In genomic region chr22:42963231-42963595, GRCh38 we compare ENCODE assay signal across 18 cellular contexts. TPM values are rescaled to one million over a fixed set of nuclear protein-coding genes. Genes with fewer than 3 reads are reported as not detected.
A peak's percentile ranks its signal among the peaks of the same experiment; 100 is the strongest.
DNase-seq lines count a peak whose midpoint lies in the region; ATAC-seq, FAIRE-seq and TF ChIP-seq lines count a peak whose summit lies in the region.
"Had no signal": no experiment of that assay in that cellular context is flagged by ENCODE, and none has a peak within 500 bp of the region (broad histone marks: within the 10 kb centered on the region; RNA-seq: fewer than 3 reads in every experiment).

No MANE protein-coding gene starts in this region.

- DNase-seq in Calu3 (no peak), kidney (peak; percentile 70), MV-4-11 (lab: John Stamatoyannopoulos, UW) (no peak), cerebellar nuclear complex (lab: John Stamatoyannopoulos, UW) (no peak), endothelial cell (ENCODE audit: low spot score) (no peak)
- DNase-seq: activated naive CD4-positive, alpha-beta T cell treated with anti-CD3 and anti-CD28 coated beads for 36 hours; effector memory CD8-positive, alpha-beta T cell; foreskin fibroblast; NCI-H1436; NCI-H2227 treated with DMSO at 0.1 percent for 48 hours; stimulated activated naive CD4-positive, alpha-beta T cell had no signal

- H3K9me3 Mint-ChIP-seq in Calu3 (ENCODE audit: low read depth, unreplicated experiment): no peaks in the 10 kb centered on the region
- no peaks in the 10 kb centered on the region for H3K9me3 Mint-ChIP-seq in stimulated activated memory B cell treated with anti-CD40 and anti-IgM and Interleukin-4, amounts not matched to agents 10 μg/mL and 1 μg/mL and 100 μg/mL, for 72 hours
- H3K9me3 Mint-ChIP-seq in endothelial cell (ENCODE audit: unreplicated experiment): no peaks in the 10 kb centered on the region
- H3K9me3 Mint-ChIP-seq: activated naive CD4-positive, alpha-beta T cell treated with anti-CD3 and anti-CD28 coated beads for 36 hours; effector memory CD8-positive, alpha-beta T cell; T-helper 1 cell treated with Interleukin-12 subunit alpha and Interleukin-12 subunit beta and Interleukin-4 antibody, amounts not matched to agents 30 μg/mL and 1 μg/mL, for 36 hours had no signal

- H3K27ac ChIP-seq in VCaP (peak overlapping the region; percentile 93; the same call in 1 of the 2 replicates), kidney (ENCODE audit: low read depth in 2 of 2, low read length in 2 of 2) (peak overlapping the region; percentile 77 to 82)

- H3K4me3 Mint-ChIP-seq in Calu3 (ENCODE audit: low read depth, unreplicated experiment) (no peak overlapping the region), endothelial cell (ENCODE audit: unreplicated experiment) (no peak overlapping the region)
- no peak overlapping the region for H3K4me3 Mint-ChIP-seq in stimulated activated memory B cell treated with anti-CD40 and anti-IgM and Interleukin-4, amounts not matched to agents 10 μg/mL and 1 μg/mL and 100 μg/mL, for 72 hours
- H3K4me3 Mint-ChIP-seq: activated naive CD4-positive, alpha-beta T cell treated with anti-CD3 and anti-CD28 coated beads for 36 hours; effector memory CD8-positive, alpha-beta T cell; T-helper 1 cell treated with Interleukin-12 subunit alpha and Interleukin-12 subunit beta and Interleukin-4 antibody, amounts not matched to agents 30 μg/mL and 1 μg/mL, for 36 hours had no signal

- intact Hi-C loops in Calu3 (cut with micrococcal nuclease; ENCODE audit: unreplicated experiment) (loop anchor here (2.0 kb wide), 1 partner anchor 16 kb away; no protein-coding TSS in a partner anchor), kidney (cut with DNase I) (no loop called here)

- H3K4me1 ChIP-seq in kidney (ENCODE audit: control insufficient read depth in 1 of 2, insufficient read depth in 1 of 2, low read depth in 1 of 2, low read length in 2 of 2): peaks cover 25 to 45% of the 10 kb centered on the region in 2 donors

- TF ChIP-seq CTCF in Calu3 (IDR thresholded peaks at IDR 0.05; ENCODE audit: unreplicated experiment) (no peak), VCaP (conservative IDR thresholded peaks at IDR 0.05) (no peak), kidney (IDR thresholded peaks at IDR 0.05; ENCODE audit: borderline replicate concordance, extremely low read depth, insufficient read depth) (no peak), endothelial cell (IDR thresholded peaks at IDR 0.05; ENCODE audit: unreplicated experiment) (no peak)

- H3K9me3 ChIP-seq in kidney (ENCODE audit: control insufficient read depth in 1 of 2, low read length in 2 of 2): no peaks in the 10 kb centered on the region

- no peak overlapping the region for H3K9ac ChIP-seq in kidney (ENCODE audit: low read length in 2 of 2)

- H3K27ac Mint-ChIP-seq in Calu3 (ENCODE audit: unreplicated experiment) (peak overlapping the region; percentile 97), endothelial cell (ENCODE audit: unreplicated experiment) (no peak overlapping the region)
- peak overlapping the region; percentile 69 for H3K27ac Mint-ChIP-seq in stimulated activated memory B cell treated with anti-CD40 and anti-IgM and Interleukin-4, amounts not matched to agents 10 μg/mL and 1 μg/mL and 100 μg/mL, for 72 hours
- H3K27ac Mint-ChIP-seq: activated naive CD4-positive, alpha-beta T cell treated with anti-CD3 and anti-CD28 coated beads for 36 hours; T-helper 1 cell treated with Interleukin-12 subunit alpha and Interleukin-12 subunit beta and Interleukin-4 antibody, amounts not matched to agents 30 μg/mL and 1 μg/mL, for 36 hours had no signal

- no peak overlapping the region for H3K4me3 ChIP-seq in kidney (ENCODE audit: low read length in 2 of 2)
- H3K4me3 ChIP-seq: skin epidermis had no signal

- CTCF ChIA-PET in Calu3 (lab: Charles Lee): interaction anchor here (0.5 to 1.1 kb wide), 6 partner anchors 16 to 990 kb away, joined by 3 to 7 read pairs (median 4); no protein-coding TSS in a partner anchor

- FAIRE-seq in kidney (lab: Jason Lieb, UNC): no peak
- FAIRE-seq: bronchial epithelial cell had no signal

- ATAC-seq in stimulated activated memory B cell treated with anti-CD40 and anti-IgM and Interleukin-4, amounts not matched to agents 10 μg/mL and 1 μg/mL and 100 μg/mL, for 72 hours: no peak
- no peak for ATAC-seq in HG03521 (IDR thresholded peaks at IDR 0.05; ENCODE audit: unreplicated experiment)
- ATAC-seq: activated CD4-positive, CD25-positive, alpha-beta regulatory T cell treated with anti-CD3 and anti-CD28 coated beads, Interleukin-2, amount 50 U/mL, for 24 hours; effector memory CD8-positive, alpha-beta T cell had no signal

- H3K27me3 Mint-ChIP-seq in Calu3 (ENCODE audit: unreplicated experiment): no peaks in the 10 kb centered on the region
- H3K27me3 Mint-ChIP-seq in stimulated activated memory B cell treated with anti-CD40 and anti-IgM and Interleukin-4, amounts not matched to agents 10 μg/mL and 1 μg/mL and 100 μg/mL, for 72 hours: no peaks in the 10 kb centered on the region
- H3K27me3 Mint-ChIP-seq in endothelial cell (ENCODE audit: unreplicated experiment): peaks cover 15% of the 10 kb centered on the region
- H3K27me3 Mint-ChIP-seq: effector memory CD8-positive, alpha-beta T cell had no signal

- peaks cover 78% of the 10 kb centered on the region for H3K4me1 Mint-ChIP-seq in Calu3 (ENCODE audit: low read depth, unreplicated experiment)
- peaks cover 69% of the 10 kb centered on the region for H3K4me1 Mint-ChIP-seq in stimulated activated memory B cell treated with anti-CD40 and anti-IgM and Interleukin-4, amounts not matched to agents 10 μg/mL and 1 μg/mL and 100 μg/mL, for 72 hours
- H3K4me1 Mint-ChIP-seq in endothelial cell (ENCODE audit: unreplicated experiment): peaks cover 80% of the 10 kb centered on the region

- no TSS peak for BruUV-seq in Calu3 (replicated peaks; lab: Mats Ljungman, UMichigan)

- H3K36me3 Mint-ChIP-seq in Calu3 (ENCODE audit: insufficient read depth, unreplicated experiment): peaks cover 92% of the 10 kb centered on the region
- H3K36me3 Mint-ChIP-seq in stimulated activated memory B cell treated with anti-CD40 and anti-IgM and Interleukin-4, amounts not matched to agents 10 μg/mL and 1 μg/mL and 100 μg/mL, for 72 hours: peaks cover 43% of the 10 kb centered on the region
- peaks cover 12% of the 10 kb centered on the region for H3K36me3 Mint-ChIP-seq in endothelial cell (ENCODE audit: low read depth, unreplicated experiment)

- peaks cover 0 to 5% of the 10 kb centered on the region in 2 donors for H3K36me3 ChIP-seq in kidney (ENCODE audit: control insufficient read depth in 1 of 2, insufficient read depth in 2 of 2, low read length in 2 of 2)

RNA-seq across cellular contexts. Expression of gene PACSIN2, which starts 51.7 kb away (rescaled TPM):
- 224 and 230 TPM in 2 replicates for total RNA-seq in Calu3 (2022)
- 105 TPM for total RNA-seq in kidney
- 56.3 TPM for polyA plus RNA-seq in kidney (ENCODE audit: insufficient read depth, low read depth, low replicate concordance)
- 93.7 TPM for total RNA-seq in endothelial cell (ENCODE audit: unreplicated experiment)
